ENCODE assay signal across 26 cellular contexts in the genomic region with DNA sequence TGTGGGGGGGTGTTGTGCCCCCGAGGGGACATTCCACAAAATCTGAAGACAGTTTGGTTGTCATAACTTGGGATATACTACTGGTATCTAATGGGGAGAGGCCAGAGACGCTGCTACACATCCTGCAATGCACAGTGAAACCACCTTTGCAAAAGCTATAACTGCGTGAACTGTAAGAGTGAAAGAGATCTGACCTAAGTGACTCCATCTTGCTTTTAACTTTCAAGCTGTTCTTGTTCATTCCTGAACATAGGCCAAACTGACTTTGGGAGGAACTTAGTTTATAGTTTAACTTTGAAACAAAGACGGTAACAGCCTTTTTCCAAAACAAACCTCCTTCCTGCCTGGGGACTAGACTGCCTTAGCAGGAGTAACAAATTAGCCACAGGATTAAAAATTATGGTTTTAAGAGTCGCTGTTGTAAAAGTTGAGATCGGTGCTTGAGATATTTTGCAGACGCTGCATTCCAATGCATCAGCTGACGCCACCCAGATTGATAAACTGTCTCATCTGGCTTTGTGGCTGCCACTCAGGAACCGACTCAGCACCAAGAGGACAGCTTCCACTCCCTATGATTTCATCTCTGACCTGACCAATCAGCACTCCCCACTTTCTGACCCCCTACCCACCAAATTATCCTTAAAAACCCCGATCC.
DNase-seq lines count a peak whose midpoint lies in the region; ATAC-seq and TF ChIP-seq lines count a peak whose summit lies in the region.
"Had no signal": no experiment of that assay in that cellular context is flagged by ENCODE, and none has a peak within 500 bp of the region (broad histone marks: within the 10 kb centered on the region; RNA-seq: fewer than 3 reads in every experiment).

No MANE protein-coding gene starts in this region.

- H3K4me1 Mint-ChIP-seq in osteocyte (ENCODE audit: unreplicated experiment) (peaks cover 58% of the 10 kb centered on the region), chondrocyte (ENCODE audit: low read depth) (peaks cover 42% of the 10 kb centered on the region)
- peaks cover 8% of the 10 kb centered on the region for H3K4me1 Mint-ChIP-seq in CD4-positive, alpha-beta T cell (ENCODE audit: low read depth)

- no peak overlapping the region for H3K4me3 ChIP-seq in GM23248
- H3K4me3 ChIP-seq in esophagus muscularis mucosa, result no peak overlapping the region
- H3K4me3 ChIP-seq: ovary, right lobe of liver had no signal

- H2AFZ ChIP-seq in GM23248, result peak overlapping the region; percentile 48; the same call in 1 of the 2 replicates

- H3K9me3 ChIP-seq in GM23248 (ENCODE audit: low read depth) (no peaks in the 10 kb centered on the region), esophagus muscularis mucosa (peaks cover 0 to 5% (median 0%) of the 10 kb centered on the region in 4 donors)
- H3K9me3 ChIP-seq in CD4-positive, alpha-beta T cell (ENCODE audit: control insufficient read depth, low read length), result no peaks in the 10 kb centered on the region
- H3K9me3 ChIP-seq: ovary, right lobe of liver had no signal

- peaks cover 28% of the 10 kb centered on the region for H3K9me3 Mint-ChIP-seq in osteocyte (ENCODE audit: unreplicated experiment)
- peaks cover 26% of the 10 kb centered on the region for H3K9me3 Mint-ChIP-seq in chondrocyte (ENCODE audit: low read depth)
- H3K9me3 Mint-ChIP-seq in CD4-positive, alpha-beta T cell, result no peaks in the 10 kb centered on the region
- H3K9me3 Mint-ChIP-seq: central memory CD8-positive, alpha-beta T cell had no signal

- no peak overlapping the region for H3K4me3 Mint-ChIP-seq in osteocyte (ENCODE audit: unreplicated experiment)
- H3K4me3 Mint-ChIP-seq in chondrocyte (ENCODE audit: unreplicated experiment), result no peak overlapping the region
- no peak overlapping the region for H3K4me3 Mint-ChIP-seq in CD4-positive, alpha-beta T cell
- H3K4me3 Mint-ChIP-seq: activated T-cell treated with anti-CD3 and anti-CD28 coated beads, Interleukin-2, amount 50 U/mL, for 4 hours; CD4-positive, alpha-beta memory T cell; central memory CD8-positive, alpha-beta T cell; naive thymus-derived CD8-positive, alpha-beta T cell had no signal

- WGBS in GM23248 (ENCODE audit: low coverage in 1 of 2, low lambda C conversion rate in 2 of 2, missing lambda C conversion rate in 2 of 2), 2 experiments, result 30 to 39% methylated on average over 9 to 10 of the region's 10 CpGs
- WGBS in esophagus muscularis mucosa, result 49% methylated on average over 10 of the region's 10 CpGs

- H3F3A ChIP-seq in GM23248 (ENCODE audit: insufficient read depth), result peaks cover 17% of the 10 kb centered on the region

- H3K4me1 ChIP-seq in GM23248 (ENCODE audit: insufficient read depth) (peaks cover 27% of the 10 kb centered on the region), esophagus muscularis mucosa (peaks cover 0 to 19% (median 17%) of the 10 kb centered on the region in 4 donors)
- H3K4me1 ChIP-seq: right lobe of liver had no signal

- peak; percentile 11 for DNase-seq in AG20443 (ENCODE audit: low spot score)
- no peak for DNase-seq in GM23248
- DNase-seq in esophagus muscularis mucosa (ENCODE audit: extremely low spot score), result no peak
- no peak for DNase-seq in osteocyte (ENCODE audit: extremely low spot score, unreplicated experiment)
- no peak for DNase-seq in chondrocyte (ENCODE audit: low spot score)
- no peak for DNase-seq in CD4-positive, alpha-beta T cell
- DNase-seq in ACHN, result no peak
- DNase-seq in activated effector memory CD4-positive, alpha-beta T cell treated with Interleukin-2 at 50 U/mL for 16 hours, result no peak
- DNase-seq: activated CD4-positive, alpha-beta T cell treated with anti-CD3 and anti-CD28 coated beads for 1 hour; activated CD8-positive, alpha-beta memory T cell treated with anti-CD3 and anti-CD28 coated beads for 24 hours; activated naive CD4-positive, alpha-beta T cell treated with Interleukin-2 at 50 U/mL for 16 hours; activated T-cell treated with anti-CD3 and anti-CD28 coated beads, Interleukin-2, amount 50 U/mL, for 4 hours; amygdala; CD4-positive, alpha-beta memory T cell; DMS 273 treated with DMSO at 0.1 percent for 48 hours; erythroblast; KG1; mesendoderm; naive thymus-derived CD8-positive, alpha-beta T cell; NCI-H146; NCI-H2171 treated with DMSO at 0.1 percent for 48 hours; NCI-H526; ovary; right lobe of liver; stimulated activated CD4-positive, alpha-beta T cell treated with anti-CD3 and anti-CD28 coated beads, Interleukin-15, amount 100 ng/mL, for 24 hours had no signal

- H3K27ac ChIP-seq in GM23248 (peak overlapping the region; percentile 93), esophagus muscularis mucosa (replicated peaks in 1 of 4) (peak overlapping the region; percentile 11 to 59 (median 36))
- H3K27ac ChIP-seq in CD4-positive, alpha-beta T cell (ENCODE audit: low read depth, low read length), result no peak overlapping the region
- H3K27ac ChIP-seq: ovary, right lobe of liver had no signal

- H3K9me2 ChIP-seq in GM23248 (ENCODE audit: insufficient read depth), result no peaks in the 10 kb centered on the region

- no peaks in the 10 kb centered on the region for H3K79me2 ChIP-seq in GM23248 (ENCODE audit: insufficient read depth)

- H3K27me3 Mint-ChIP-seq in osteocyte (ENCODE audit: unreplicated experiment), result no peaks in the 10 kb centered on the region
- H3K27me3 Mint-ChIP-seq in chondrocyte (ENCODE audit: low read depth), result no peaks in the 10 kb centered on the region
- H3K27me3 Mint-ChIP-seq in CD4-positive, alpha-beta T cell, result no peaks in the 10 kb centered on the region
- H3K27me3 Mint-ChIP-seq: CD4-positive, alpha-beta memory T cell; central memory CD8-positive, alpha-beta T cell; naive thymus-derived CD8-positive, alpha-beta T cell had no signal

- H3K9ac ChIP-seq in GM23248, result no peak overlapping the region

- CTCF ChIA-PET in CD4-positive, alpha-beta T cell (lab: Charles Lee), result no interaction called here

- H3K27me3 ChIP-seq in GM23248 (replicated peaks; ENCODE audit: insufficient read depth) (no peaks in the 10 kb centered on the region), esophagus muscularis mucosa (no peaks in the 10 kb centered on the region)
- no peaks in the 10 kb centered on the region for H3K27me3 ChIP-seq in CD4-positive, alpha-beta T cell (ENCODE audit: control insufficient read depth, insufficient read depth, low read length)
- H3K27me3 ChIP-seq: ovary, right lobe of liver had no signal

- ATAC-seq in CD4-positive, alpha-beta T cell (ENCODE audit: poor library complexity), result no peak
- ATAC-seq: activated T-cell treated with anti-CD3 and anti-CD28 coated beads, Interleukin-2, amount 50 U/mL, for 4 hours; naive thymus-derived CD8-positive, alpha-beta T cell; right lobe of liver had no signal

- no peak overlapping the region for H3K4me2 ChIP-seq in GM23248 (ENCODE audit: unreplicated experiment)

- TF ChIP-seq CTCF in esophagus muscularis mucosa (IDR thresholded peaks at IDR 0.05), result no peak
- TF ChIP-seq CTCF in osteocyte (IDR thresholded peaks at IDR 0.05), result no peak
- no peak for TF ChIP-seq CTCF in chondrocyte (IDR thresholded peaks at IDR 0.05)
- TF ChIP-seq CTCF in CD4-positive, alpha-beta T cell (IDR thresholded peaks at IDR 0.05), result no peak

- POLR2A ChIA-PET in CD4-positive, alpha-beta T cell (lab: Charles Lee), result no interaction called here

- no peaks in the 10 kb centered on the region for H3K36me3 Mint-ChIP-seq in osteocyte (ENCODE audit: unreplicated experiment)
- peaks cover 1% of the 10 kb centered on the region for H3K36me3 Mint-ChIP-seq in chondrocyte (ENCODE audit: low read depth)
- no peaks in the 10 kb centered on the region for H3K36me3 Mint-ChIP-seq in CD4-positive, alpha-beta T cell (ENCODE audit: low read depth)
- H3K36me3 Mint-ChIP-seq: CD4-positive, alpha-beta memory T cell had no signal

- H3K36me3 ChIP-seq in GM23248 (ENCODE audit: low read depth), result no peaks in the 10 kb centered on the region
- no peaks in the 10 kb centered on the region for H3K36me3 ChIP-seq in esophagus muscularis mucosa
- H3K36me3 ChIP-seq: ovary, right lobe of liver had no signal

- in situ Hi-C loops in GM23248 (cut with MboI) (no loop called here), ACHN (cut with HindIII; ENCODE audit: low pct_ligation_motif_present, low pct_unique_long_range_greater_than_20kb, low sequenced_read_pairs) (no loop called here)

- H3K27ac Mint-ChIP-seq in osteocyte (ENCODE audit: unreplicated experiment) (peak overlapping the region; percentile 59), chondrocyte (ENCODE audit: unreplicated experiment) (no peak overlapping the region)
- H3K27ac Mint-ChIP-seq in CD4-positive, alpha-beta T cell, result no peak overlapping the region
- H3K27ac Mint-ChIP-seq: CD4-positive, alpha-beta memory T cell; naive thymus-derived CD8-positive, alpha-beta T cell had no signal

- intact Hi-C loops in esophagus muscularis mucosa (cut with DNase I), result no loop called here
- intact Hi-C loops in CD4-positive, alpha-beta T cell (cut with DNase I, micrococcal nuclease), result no loop called here

- no peak for TF ChIP-seq POLR2A in esophagus muscularis mucosa (IDR thresholded peaks at IDR 0.05; ENCODE audit: low read depth)

- H4K20me1 ChIP-seq in GM23248 (ENCODE audit: insufficient read depth), result no peaks in the 10 kb centered on the region

- no peak for TF ChIP-seq EP300 in esophagus muscularis mucosa (IDR thresholded peaks at IDR 0.05)
